ENCODE assay signal across 8 cellular contexts in genomic region chr13:77698211-77699058, GRCh38. TPM values are rescaled to one million over a fixed set of nuclear protein-coding genes. Genes with fewer than 3 reads are reported as not detected.
A peak's percentile ranks its signal among the peaks of the same experiment; 100 is the strongest.
DNase-seq lines count a peak whose midpoint lies in the region; ATAC-seq, FAIRE-seq and TF ChIP-seq lines count a peak whose summit lies in the region.

No MANE protein-coding gene starts in this region.

- WGBS in right lobe of liver (ENCODE audit: insufficient coverage, low coverage, low lambda C conversion rate, missing lambda C conversion rate): 0% methylated on average over 20 of the region's 74 CpGs

- FAIRE-seq in GM12891 (lab: Jason Lieb, UNC): peak; percentile 87

- intact Hi-C loops in right lobe of liver (cut with DNase I): no loop called here

- no peak for TF ChIP-seq CTCF in HFF-Myc (IDR thresholded peaks at IDR 0.05; ENCODE audit: low read depth, low read length, missing control alignments)
- TF ChIP-seq CTCF in coronary artery (IDR thresholded peaks at IDR 0.05): no peak
- no peak for TF ChIP-seq CTCF in right lobe of liver (IDR thresholded peaks at IDR 0.05)

- peak; percentile 54 to 63 (median 61) for ATAC-seq in right lobe of liver

- no peaks in the 10 kb centered on the region for H3K36me3 ChIP-seq in right lobe of liver

- peak overlapping the region; percentile 20; the same call in 1 of the 2 replicates for H3K4me3 ChIP-seq in HFF-Myc (replicated peaks; ENCODE audit: low read depth, low read length)
- H3K4me3 ChIP-seq in coronary artery: peak overlapping the region; percentile 75
- H3K4me3 ChIP-seq in right lobe of liver: peak overlapping the region; percentile 69 to 84 (median 74)

- peaks cover 0 to 18% (median 5%) of the 10 kb centered on the region in 4 donors for H3K4me1 ChIP-seq in right lobe of liver

- TF ChIP-seq POLR2A in GM12891 (IDR thresholded peaks at IDR 0.05; ENCODE audit: low read depth, low read length) (no peak), right lobe of liver (IDR thresholded peaks at IDR 0.05) (no peak)

- H3K27ac ChIP-seq in coronary artery (peak overlapping the region; percentile 66 to 78), right lobe of liver (peak overlapping the region; percentile 7 to 49 (median 30))

- no peaks in the 10 kb centered on the region for H3K9me3 ChIP-seq in right lobe of liver

- H3K27me3 ChIP-seq in right lobe of liver: no peaks in the 10 kb centered on the region

- DNase-seq in GM12891 (ENCODE audit: insufficient read length, low spot score) (peak; percentile 38), HFF-Myc (ENCODE audit: extremely low read depth, low read depth) (no peak), NCI-H1092 treated with DMSO at 0.1 percent for 48 hours (lab: John Stamatoyannopoulos, UW) (peak; percentile 69), coronary artery (ENCODE audit: low spot score) (no peak), right lobe of liver (peak; percentile 51 to 58 (median 54)), dermis blood vessel endothelial cell (no peak)
- peak; percentile 52 for DNase-seq in activated CD4-positive, alpha-beta T cell treated with anti-CD3 and anti-CD28 coated beads for 48 hours
- DNase-seq in stimulated activated CD4-positive, alpha-beta T cell treated with anti-CD3 and anti-CD28 coated beads, Interleukin-4, amount 100 ng/mL, for 4 hours: peak; percentile 28 to 31

TF ChIP-seq in GM12891, 5 proteins besides CTCF, POLR2A, EP300 and RAD21:
- TF ChIP-seq PAX5 (IDR thresholded peaks at IDR 0.05; ENCODE audit: insufficient read depth, low read length, severe bottlenecking) (no peak), SPI1 (IDR thresholded peaks at IDR 0.05; ENCODE audit: low read depth, low read length) (no peak), TAF1 (IDR thresholded peaks at IDR 0.05; ENCODE audit: low read depth, low read length) (no peak), POLR2AphosphoS5 (IDR thresholded peaks at IDR 0.05; ENCODE audit: low read depth, low read length) (no peak), POU2F2 (IDR thresholded peaks at IDR 0.05; ENCODE audit: low read depth, low read length) (no peak)

RNA-seq across cellular contexts. Expression of gene SLAIN1, which starts 0.9 kb away (rescaled TPM):
- polyA plus RNA-seq in GM12891 (2012; ENCODE audit: low read depth, missing spikeins): 36.9 TPM
- total RNA-seq in right lobe of liver (10 to 100 TPM in 1 of 6 experiments, 1 to 10 TPM in 5; 3.8 to 11.1 (median 5.8) TPM), dermis blood vessel endothelial cell (10.6 and 11.1 TPM in 2 replicates)

Comparison
In these comparisons a context has a peak if more than half of its experiments do, and no peak if none do; other contexts are left out.
1. DNase-seq: peak in GM12891 (single experiment), NCI-H1092 treated with DMSO at 0.1 percent for 48 hours (single experiment), activated CD4-positive, alpha-beta T cell treated with anti-CD3 and anti-CD28 coated beads for 48 hours (single experiment), right lobe of liver (3 of 3) and stimulated activated CD4-positive, alpha-beta T cell treated with anti-CD3 and anti-CD28 coated beads, Interleukin-4, amount 100 ng/mL, for 4 hours (2 of 2); none in HFF-Myc (single experiment), coronary artery (single experiment) and dermis blood vessel endothelial cell (single experiment).
2. H3K4me3 ChIP-seq: peak in every context shown above with its lines; median percentile 75 in coronary artery; 74 in right lobe of liver; 20 in HFF-Myc.